17 cellular contexts compared by ENCODE assay signal in genomic region chr16:3118204-3118790, GRCh38. TPM values are rescaled to one million over a fixed set of nuclear protein-coding genes. Genes with fewer than 3 reads are reported as not detected.
DNase-seq lines count a peak whose midpoint lies in the region; ATAC-seq and TF ChIP-seq lines count a peak whose summit lies in the region.
"Had no signal": no experiment of that assay in that cellular context is flagged by ENCODE, and none has a peak within 500 bp of the region (broad histone marks: within the 10 kb centered on the region; RNA-seq: fewer than 3 reads in every experiment).

No MANE protein-coding gene starts in this region.

- POLR2A ChIA-PET in RWPE1 (lab: Yijun Ruan, JAX; ENCODE audit: low non-redundant PET): no interaction called here

- CTCF ChIA-PET in RWPE1 (lab: Yijun Ruan, JAX): interaction anchor here (0.6 to 1.2 kb wide), 2 partner anchors 59 to 134 kb away, joined by 3 read pairs; no protein-coding TSS in a partner anchor

- intact Hi-C loops in gastrocnemius medialis (cut with DNase I; ENCODE audit: low total_unique reads): no loop called here

- no peak for ATAC-seq in GM18909 (IDR thresholded peaks at IDR 0.05; ENCODE audit: poor library complexity, unreplicated experiment)
- no peak for ATAC-seq in gastrocnemius medialis
- ATAC-seq: HCT116, HepG2 had no signal

- H4K20me1 ChIP-seq in osteoblast (ENCODE audit: insufficient read depth, low read length): peaks cover 5% of the 10 kb centered on the region
- H4K20me1 ChIP-seq: BLaER1 had no signal

- H3K27me3 ChIP-seq in H7 (ENCODE audit: control insufficient read depth, insufficient read depth, low read length) (no peaks in the 10 kb centered on the region), osteoblast (ENCODE audit: insufficient read depth, low read length) (no peaks in the 10 kb centered on the region), gastrocnemius medialis (no peaks in the 10 kb centered on the region)

- H2AFZ ChIP-seq in osteoblast (ENCODE audit: low read length): no peak overlapping the region

- H3K4me1 ChIP-seq in osteoblast (ENCODE audit: insufficient read depth, low read length) (peaks cover 8% of the 10 kb centered on the region), gastrocnemius medialis (peaks cover 14% of the 10 kb centered on the region in 2 donors)
- H3K4me1 ChIP-seq: Caco-2 had no signal

- H3K4me3 ChIP-seq in H7 (ENCODE audit: insufficient read depth, low read depth, low read length) (no peak overlapping the region), epithelial cell of esophagus (ENCODE audit: low read length) (no peak overlapping the region), osteoblast (ENCODE audit: insufficient read depth, low read length) (no peak overlapping the region), gastrocnemius medialis (no peak overlapping the region)
- H3K4me3 ChIP-seq: BLaER1 had no signal

- H3K4me2 ChIP-seq in osteoblast (ENCODE audit: insufficient read depth, low read length): no peak overlapping the region
- H3K4me2 ChIP-seq: BLaER1 had no signal

- TF ChIP-seq CTCF in RWPE1 (conservative IDR thresholded peaks at IDR 0.05; ENCODE audit: low read depth): no peak
- TF ChIP-seq CTCF in epithelial cell of esophagus (IDR thresholded peaks at IDR 0.05; ENCODE audit: insufficient read depth, low read depth, low read length, missing control alignments): no peak
- no peak for TF ChIP-seq CTCF in osteoblast (IDR thresholded peaks at IDR 0.05; ENCODE audit: extremely low read depth, low read depth, low read length)
- no peak for TF ChIP-seq CTCF in gastrocnemius medialis (IDR thresholded peaks at IDR 0.05 in 4 of 5, conservative IDR thresholded peaks at IDR 0.05 in 1 of 5)

- H3K36me3 ChIP-seq in H7 (replicated peaks; ENCODE audit: control insufficient read depth, insufficient read depth, low read length): peaks cover 12% of the 10 kb centered on the region
- H3K36me3 ChIP-seq in osteoblast (ENCODE audit: insufficient read depth, low read length): peaks cover 17% of the 10 kb centered on the region
- H3K36me3 ChIP-seq in gastrocnemius medialis: peaks cover 0 to 7% of the 10 kb centered on the region in 2 donors
- H3K36me3 ChIP-seq: BLaER1 had no signal

- no peak for TF ChIP-seq POLR2A in gastrocnemius medialis (IDR thresholded peaks at IDR 0.05)

- H3K27ac ChIP-seq in RWPE1 (peak overlapping the region; percentile 40), osteoblast (ENCODE audit: low read depth, low read length) (no peak overlapping the region), gastrocnemius medialis (no peak overlapping the region)
- H3K27ac ChIP-seq: BLaER1 had no signal

- in situ Hi-C loops in gastrocnemius medialis (cut with MboI; ENCODE audit: low sequenced_read_pairs in 4 of 4): no loop called here

- DNase-seq in H7: peak; percentile 30
- DNase-seq in RWPE1 (ENCODE audit: low spot score): no peak
- peak; percentile 45 for DNase-seq in epithelial cell of esophagus (ENCODE audit: low read depth)
- peak; percentile 72 for DNase-seq in osteoblast (ENCODE audit: insufficient read length, low spot score, missing footprints)
- DNase-seq in Ammon's horn (ENCODE audit: low spot score): no peak
- DNase-seq in gastrocnemius medialis: no peak
- DNase-seq: Caco-2; CD8-positive, alpha-beta memory T cell; DMS53; GF-D8 had no signal

- H3K79me2 ChIP-seq in osteoblast (ENCODE audit: insufficient read depth, low read length): peaks cover 17% of the 10 kb centered on the region

- no peaks in the 10 kb centered on the region for H3K9me3 ChIP-seq in osteoblast (ENCODE audit: low read depth, low read length)
- no peaks in the 10 kb centered on the region for H3K9me3 ChIP-seq in gastrocnemius medialis
- H3K9me3 ChIP-seq: BLaER1, Caco-2 had no signal

RNA-seq across cellular contexts. Expression of gene ZNF205, which starts 5.9 kb away (rescaled TPM):
- total RNA-seq in H7 (2014; rRNA removed; shearing (Covaris generic)): 40.2 and 41.2 TPM in 2 replicates
- total RNA-seq in osteoblast (17.4 and 17.7 TPM in 2 replicates), gastrocnemius medialis (10 to 100 TPM in 1 of 4 donors, 1 to 10 TPM in 3; 4.8 to 10.8 (median 6.1) TPM)

RNA-seq across cellular contexts. Expression of gene ZNF213, which starts 16.5 kb away (rescaled TPM):
- total RNA-seq in H7 (2014; rRNA removed; shearing (Covaris generic)): 5.5 and 6.3 TPM in 2 replicates
- total RNA-seq in osteoblast (8.0 and 9.4 TPM in 2 replicates), gastrocnemius medialis (10 to 100 TPM in 3 of 4 donors, 1 to 10 TPM in 1; 8.9 to 18.6 (median 14.5) TPM)

RNA-seq across cellular contexts. Expression of gene ZSCAN10, which starts 19.2 kb away (rescaled TPM):
- total RNA-seq in H7 (2014; rRNA removed; shearing (Covaris generic)): 217 and 238 TPM in 2 replicates
- not detected in 2 replicates for total RNA-seq in osteoblast
- total RNA-seq in gastrocnemius medialis: not detected
- total RNA-seq: A673, Caco-2, H4, HepG2, HT1080 had no signal

RNA-seq across cellular contexts. Expression of gene IL32, which starts 52.9 kb away (rescaled TPM):
- 7.9 and 9.9 TPM in 2 replicates for total RNA-seq in H7 (2014; rRNA removed; shearing (Covaris generic))
- total RNA-seq in osteoblast (0.72 TPM in 1 of 2 replicates, not detected in the other), gastrocnemius medialis (10 to 100 TPM; 45.4 to 79.0 (median 54.6) TPM)

Comparison
In these comparisons a context has a peak if more than half of its experiments do, and no peak if none do; other contexts are left out.
1. DNase-seq: peak in H7 (single experiment), epithelial cell of esophagus (single experiment) and osteoblast (single experiment); none in RWPE1 (single experiment), Ammon's horn (single experiment) and gastrocnemius medialis (0 of 2).
2. RNA of gene ZSCAN10, which starts 19.2 kb away (total RNA-seq): 217 to 238 TPM in H7; not detected in osteoblast and not detected in gastrocnemius medialis; every median in the first group is over 100 times any median in the second.